Comparison of ENCODE assay signal across 8 cellular contexts in the genomic region with DNA sequence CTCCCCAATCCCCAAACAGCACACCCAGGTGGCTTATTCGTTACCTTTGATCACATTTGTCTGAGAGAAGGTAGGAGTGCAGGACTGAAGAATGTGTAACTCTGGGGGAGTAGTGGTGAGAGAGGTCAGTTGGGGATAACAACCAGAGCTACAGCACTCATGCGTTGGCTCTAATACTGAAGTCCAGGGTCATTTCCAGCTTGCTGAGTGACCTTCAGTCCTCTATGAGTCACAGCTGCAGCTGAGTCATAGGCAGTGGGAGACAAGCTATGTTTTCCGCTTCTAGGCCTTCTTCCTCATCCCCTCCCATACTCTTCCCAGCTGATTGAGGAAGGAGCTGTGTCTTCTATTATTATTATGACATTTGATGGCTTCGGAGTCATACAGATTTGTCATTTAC. TPM values are rescaled to one million over a fixed set of nuclear protein-coding genes. Genes with fewer than 3 reads are reported as not detected.
A peak's percentile ranks its signal among the peaks of the same experiment; 100 is the strongest.
DNase-seq lines count a peak whose midpoint lies in the region; ATAC-seq lines count a peak whose summit lies in the region.

No MANE protein-coding gene starts in this region.

- ATAC-seq in sciatic nerve (peak; percentile 95), GM21723 (IDR thresholded peaks at IDR 0.05; ENCODE audit: unreplicated experiment) (no peak), GM21447 (IDR thresholded peaks at IDR 0.05; ENCODE audit: unreplicated experiment) (no peak)

- DNase-seq in GM03348 (ENCODE audit: low spot score), result peak; percentile 71
- DNase-seq in SW480 (ENCODE audit: low spot score), result peak; percentile 63
- peak in 27 of 42 donors; percentile 3 to 65 (median 31) for DNase-seq in head of caudate nucleus
- peak; percentile 60 for DNase-seq in sciatic nerve (ENCODE audit: low spot score)
- DNase-seq in stimulated activated CD4-positive, alpha-beta T cell treated with anti-CD3 and anti-CD28 coated beads, Interleukin-15, amount 100 ng/mL, for 24 hours, result no peak
- no peak for DNase-seq in medulla oblongata (ENCODE audit: extremely low spot score)

- intact Hi-C loops in head of caudate nucleus (cut with DNase I) (no loop called here), sciatic nerve (cut with DNase I) (no loop called here)

RNA-seq across cellular contexts. Expression of a gene that starts 31.6 kb away (rescaled TPM):
- total RNA-seq in sciatic nerve, result not detected

Comparison
In these comparisons a context has a peak if more than half of its experiments do, and no peak if none do; other contexts are left out.
1. DNase-seq: peak in GM03348 (single experiment), SW480 (single experiment), head of caudate nucleus (27 of 42) and sciatic nerve (single experiment); none in stimulated activated CD4-positive, alpha-beta T cell treated with anti-CD3 and anti-CD28 coated beads, Interleukin-15, amount 100 ng/mL, for 24 hours (single experiment) and medulla oblongata (single experiment).